ENCODE assay signal across 24 cellular contexts in genomic region chr3:116849261-116849688, GRCh38.
"Had no signal": no experiment of that assay in that cellular context is flagged by ENCODE, and none has a peak within 500 bp of the region (broad histone marks: within the 10 kb centered on the region; RNA-seq: fewer than 3 reads in every experiment).

No MANE protein-coding gene starts in this region.

- H3K27me3 ChIP-seq: adrenal gland, body of pancreas, gastrocnemius medialis, suprapubic skin, tibial artery, upper lobe of right lung had no signal

- H3K36me3 ChIP-seq: adrenal gland, gastrocnemius medialis, suprapubic skin, tibial artery, upper lobe of right lung had no signal

- H3K4me3 ChIP-seq: adrenal gland, body of pancreas, gastrocnemius medialis, suprapubic skin, tibial artery, upper lobe of right lung had no signal

- DNase-seq: activated CD4-positive, alpha-beta T cell treated with anti-CD3 and anti-CD28 coated beads for 4 hours; activated CD4-positive, alpha-beta T cell treated with anti-CD3 and anti-CD28 coated beads, Interleukin-2, amount 50 U/mL, for 4 hours; activated effector memory CD4-positive, alpha-beta T cell treated with Interleukin-2 at 50 U/mL for 16 hours; activated naive CD4-positive, alpha-beta T cell treated with anti-CD3 and anti-CD28 coated beads for 36 hours; activated naive CD8-positive, alpha-beta T cell treated with anti-CD3 and anti-CD28 coated beads for 36 hours; activated T-cell treated with anti-CD3 and anti-CD28 coated beads for 4 hours; adrenal gland; aorta; body of pancreas; dermis blood vessel endothelial cell; effector CD4-positive, alpha-beta T cell; gastrocnemius medialis; glutamatergic neuron; left cardiac atrium; left ventricle myocardium superior; nephron progenitor cell; occipital lobe; right cardiac atrium; stimulated activated CD4-positive, alpha-beta T cell treated with anti-CD3 and anti-CD28 coated beads, Interleukin-15, amount 100 ng/mL, for 24 hours; stimulated activated CD4-positive, alpha-beta T cell treated with anti-CD3 and anti-CD28 coated beads, Interleukin-2, amount 100 ng/mL, for 24 hours; stimulated activated naive B cell treated with anti-CD40 and anti-IgM and Interleukin-4, amounts not matched to agents 10 μg/mL and 1 μg/mL and 100 μg/mL, for 72 hours; tibial artery; upper lobe of right lung had no signal

- H3K27ac ChIP-seq: adrenal gland, body of pancreas, gastrocnemius medialis, suprapubic skin, tibial artery, upper lobe of right lung had no signal

- H3K9me3 ChIP-seq: adrenal gland, body of pancreas, gastrocnemius medialis, suprapubic skin, tibial artery, upper lobe of right lung had no signal

- H3K4me1 ChIP-seq: adrenal gland, body of pancreas, gastrocnemius medialis, suprapubic skin, tibial artery, upper lobe of right lung had no signal
